Comparison of ENCODE assay signal across 23 cellular contexts in genomic region chr6:159375014-159375413, GRCh38.
DNase-seq lines count a peak whose midpoint lies in the region; ATAC-seq, FAIRE-seq and TF ChIP-seq lines count a peak whose summit lies in the region.
"Had no signal": no experiment of that assay in that cellular context is flagged by ENCODE, and none has a peak within 500 bp of the region (broad histone marks: within the 10 kb centered on the region; RNA-seq: fewer than 3 reads in every experiment).

No MANE protein-coding gene starts in this region.

- H3K4me2 ChIP-seq in neuronal stem cell (ENCODE audit: insufficient read depth, low read length, poor library complexity, severe bottlenecking), result no peak overlapping the region
- H3K4me2 ChIP-seq: BLaER1 had no signal

- TF ChIP-seq CTCF in upper lobe of right lung (IDR thresholded peaks at IDR 0.05), result no peak

- POLR2A ChIA-PET in naive thymus-derived CD4-positive, alpha-beta T cell (lab: Charles Lee), result no interaction called here

- peaks cover 0 to 17% (median 5%) of the 10 kb centered on the region in 11 donors for H3K9me3 Mint-ChIP-seq in naive thymus-derived CD4-positive, alpha-beta T cell

- H4K8ac ChIP-seq in neuronal stem cell (ENCODE audit: low read depth, low read length), result no peak overlapping the region

- no peak overlapping the region for H4K91ac ChIP-seq in neuronal stem cell (ENCODE audit: low read depth, low read length, poor library complexity)

- no peak overlapping the region for H3K4me3 Mint-ChIP-seq in naive thymus-derived CD4-positive, alpha-beta T cell
- H3K4me3 Mint-ChIP-seq: CD14-positive monocyte; CD4-positive, alpha-beta memory T cell; CD4-positive, CD25-positive, alpha-beta regulatory T cell; CD8-positive, alpha-beta memory T cell had no signal

- no peaks in the 10 kb centered on the region for H3K4me1 ChIP-seq in naive thymus-derived CD4-positive, alpha-beta T cell (ENCODE audit: control insufficient read depth in 2 of 2, insufficient read depth in 2 of 2, low read length in 2 of 2)
- no peaks in the 10 kb centered on the region for H3K4me1 ChIP-seq in neuronal stem cell (ENCODE audit: control insufficient read depth in 2 of 2, insufficient read depth in 1 of 2, low read depth in 1 of 2, low read length in 2 of 2)
- peaks cover 5% of the 10 kb centered on the region for H3K4me1 ChIP-seq in upper lobe of right lung
- H3K4me1 ChIP-seq: BE2C, Caco-2 had no signal

- intact Hi-C loops in naive thymus-derived CD4-positive, alpha-beta T cell (cut with micrococcal nuclease), result no loop called here
- intact Hi-C loops in upper lobe of right lung (cut with DNase I), result no loop called here

- no peak overlapping the region for H2BK5ac ChIP-seq in neuronal stem cell (ENCODE audit: low read length)

- H2BK120ac ChIP-seq in neuronal stem cell (ENCODE audit: low read depth, low read length), result no peak overlapping the region

- H3K36me3 Mint-ChIP-seq in naive thymus-derived CD4-positive, alpha-beta T cell, result peaks cover 0 to 6% (median 0%) of the 10 kb centered on the region in 5 donors
- H3K36me3 Mint-ChIP-seq: CD14-positive monocyte; CD4-positive, alpha-beta memory T cell; CD4-positive, CD25-positive, alpha-beta regulatory T cell; CD8-positive, alpha-beta memory T cell had no signal

- peak; percentile 8 for ATAC-seq in naive thymus-derived CD4-positive, alpha-beta T cell
- peak; percentile 16 for ATAC-seq in upper lobe of right lung

- no peak overlapping the region for H3K9ac ChIP-seq in neuronal stem cell (ENCODE audit: low read depth, low read length, poor library complexity)
- H3K9ac ChIP-seq: BLaER1 had no signal

- H3K23ac ChIP-seq in neuronal stem cell (ENCODE audit: low read depth, low read length, poor library complexity), result peak overlapping the region; percentile 59

- H3K4me1 Mint-ChIP-seq in naive thymus-derived CD4-positive, alpha-beta T cell, result no peaks in the 10 kb centered on the region
- H3K4me1 Mint-ChIP-seq: CD14-positive monocyte; CD4-positive, alpha-beta memory T cell; CD4-positive, CD25-positive, alpha-beta regulatory T cell; CD8-positive, alpha-beta memory T cell had no signal

- no CpG with 5 or more reads among the region's 19 CpGs for WGBS in neuronal stem cell (ENCODE audit: extremely low coverage in 2 of 2, insufficient read length in 2 of 2, insufficient replicate concordance in 1 of 2), 2 donors

- no peak overlapping the region for H3K27ac ChIP-seq in naive thymus-derived CD4-positive, alpha-beta T cell (ENCODE audit: low read depth, low read length)
- H3K27ac ChIP-seq in neuronal stem cell (replicated peaks; ENCODE audit: low read length) (no peak overlapping the region), upper lobe of right lung (no peak overlapping the region)
- H3K27ac ChIP-seq: BLaER1 had no signal

- no peak overlapping the region for H2AK5ac ChIP-seq in neuronal stem cell (ENCODE audit: low read depth, low read length)

- peak overlapping the region; percentile 64 for H3K14ac ChIP-seq in neuronal stem cell (ENCODE audit: low read length)

- H2AFZ ChIP-seq in neuronal stem cell (ENCODE audit: low read length), result no peak overlapping the region

- H3K4ac ChIP-seq in neuronal stem cell (ENCODE audit: low read length), result no peak overlapping the region

- H2BK12ac ChIP-seq in neuronal stem cell (ENCODE audit: low read length), result no peak overlapping the region

- H3K27me3 Mint-ChIP-seq in naive thymus-derived CD4-positive, alpha-beta T cell, result peaks cover 0 to 30% (median 9%) of the 10 kb centered on the region in 5 donors

- FAIRE-seq in GM12892 (lab: Jason Lieb, UNC), result no peak
- FAIRE-seq: A204.1, D721Med, G401.6, GM12891, GM18507 had no signal

- TF ChIP-seq POLR2A in GM12892 (IDR thresholded peaks at IDR 0.05; ENCODE audit: low read depth, low read length), result no peak

- no peaks in the 10 kb centered on the region for H3K9me3 ChIP-seq in naive thymus-derived CD4-positive, alpha-beta T cell (ENCODE audit: control insufficient read depth in 2 of 3, low read length in 3 of 3)
- peaks cover 0 to 4% of the 10 kb centered on the region in 2 donors for H3K9me3 ChIP-seq in neuronal stem cell (replicated peaks in 1 of 2; ENCODE audit: control insufficient read depth in 2 of 2, insufficient read depth in 1 of 2, low read depth in 1 of 2, low read length in 2 of 2)
- H3K9me3 ChIP-seq in upper lobe of right lung, result no peaks in the 10 kb centered on the region
- H3K9me3 ChIP-seq: BE2C, Caco-2 had no signal

- H3K27me3 ChIP-seq in naive thymus-derived CD4-positive, alpha-beta T cell (ENCODE audit: control insufficient read depth in 2 of 2, insufficient read depth in 2 of 2, low read length in 2 of 2), result no peaks in the 10 kb centered on the region
- H3K27me3 ChIP-seq in neuronal stem cell (ENCODE audit: control insufficient read depth in 3 of 3, insufficient read depth in 3 of 3, low read depth in 1 of 3, low read length in 3 of 3), result peaks cover 0 to 5% (median 0%) of the 10 kb centered on the region in 3 experiments
- no peaks in the 10 kb centered on the region for H3K27me3 ChIP-seq in upper lobe of right lung
- H3K27me3 ChIP-seq: BE2C, BLaER1 had no signal

- H3K4me3 ChIP-seq in naive thymus-derived CD4-positive, alpha-beta T cell (ENCODE audit: low read length), result no peak overlapping the region
- H3K4me3 ChIP-seq in neuronal stem cell (ENCODE audit: low read length in 2 of 2) (no peak overlapping the region), upper lobe of right lung (no peak overlapping the region)
- H3K4me3 ChIP-seq: BLaER1 had no signal

- no peak overlapping the region for H3K18ac ChIP-seq in neuronal stem cell (ENCODE audit: low read length)

- no peaks in the 10 kb centered on the region for H3K36me3 ChIP-seq in naive thymus-derived CD4-positive, alpha-beta T cell (ENCODE audit: control insufficient read depth in 2 of 3, insufficient read depth in 3 of 3, low read length in 3 of 3)
- H3K36me3 ChIP-seq in neuronal stem cell (replicated peaks in 1 of 2; ENCODE audit: control insufficient read depth in 2 of 2, insufficient read depth in 2 of 2, low read length in 2 of 2) (no peaks in the 10 kb centered on the region), upper lobe of right lung (no peaks in the 10 kb centered on the region)
- H3K36me3 ChIP-seq: BE2C, BLaER1 had no signal

- H2BK15ac ChIP-seq in neuronal stem cell (ENCODE audit: low read length), result no peak overlapping the region

- no peak for DNase-seq in naive thymus-derived CD4-positive, alpha-beta T cell
- DNase-seq in neuronal stem cell (ENCODE audit: low spot score) (no peak), upper lobe of right lung (no peak), COLO668 (lab: John Stamatoyannopoulos, UW; ENCODE audit: unreplicated experiment) (no peak), GM12892 (ENCODE audit: insufficient read length) (no peak)
- DNase-seq: 8988T; ACHN; BE2C; C1 segment of cervical spinal cord; Caco-2; Calu3; CD4-positive, alpha-beta memory T cell; CD4-positive, CD25-positive, alpha-beta regulatory T cell; CD8-positive, alpha-beta memory T cell; DMS79 treated with DMSO at 0.1 percent for 48 hours; GF-D8 had no signal

- CTCF ChIA-PET in naive thymus-derived CD4-positive, alpha-beta T cell (lab: Charles Lee), result no interaction called here

- no peaks in the 10 kb centered on the region for H3K79me1 ChIP-seq in neuronal stem cell (ENCODE audit: low read depth, low read length)

- no peak overlapping the region for H3K27ac Mint-ChIP-seq in naive thymus-derived CD4-positive, alpha-beta T cell
- H3K27ac Mint-ChIP-seq: CD14-positive monocyte; CD4-positive, alpha-beta memory T cell; CD4-positive, CD25-positive, alpha-beta regulatory T cell; CD8-positive, alpha-beta memory T cell had no signal
